In the genomic region with DNA sequence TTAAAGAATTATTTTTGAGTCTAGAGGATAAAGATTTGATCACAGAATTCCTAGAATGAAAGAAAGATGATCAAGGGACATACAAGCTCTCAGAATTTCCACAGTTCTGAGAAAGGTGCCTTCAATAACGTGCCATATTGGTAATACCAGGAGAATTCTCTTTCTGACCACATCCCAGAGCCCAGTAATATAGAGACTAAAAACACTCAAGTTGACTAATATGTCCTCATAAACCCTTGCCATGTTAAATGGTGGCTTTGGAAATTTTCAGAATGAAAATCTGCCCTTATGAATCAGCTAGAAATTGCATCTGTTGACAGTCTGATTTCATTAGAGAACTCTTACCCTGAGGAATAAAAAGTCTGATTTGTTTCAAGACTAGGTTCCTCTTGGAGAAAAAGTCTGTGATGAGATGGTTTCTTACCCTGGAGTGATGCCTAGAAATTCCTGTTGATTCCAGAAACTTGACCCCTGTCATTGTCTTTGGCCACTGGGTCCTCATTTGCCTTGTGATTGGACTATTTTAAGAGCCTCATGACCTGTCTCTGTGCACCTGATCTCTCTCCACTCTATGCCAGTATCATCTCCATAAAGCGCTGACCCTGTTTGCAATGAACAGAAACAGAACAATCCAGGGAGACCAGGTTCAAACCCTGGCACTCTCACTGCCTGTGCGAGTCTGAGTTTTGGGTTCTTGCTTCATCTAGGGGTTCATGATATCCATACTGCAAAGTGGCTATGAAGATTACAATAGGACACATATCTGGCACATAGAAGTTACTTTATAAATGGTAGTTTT, we compare ENCODE assay signal across 15 cellular contexts. TPM values are rescaled to one million over a fixed set of nuclear protein-coding genes. Genes with fewer than 3 reads are reported as not detected.
A peak's percentile ranks its signal among the peaks of the same experiment; 100 is the strongest.
DNase-seq lines count a peak whose midpoint lies in the region; ATAC-seq and TF ChIP-seq lines count a peak whose summit lies in the region.
"Had no signal": no experiment of that assay in that cellular context is flagged by ENCODE, and none has a peak within 500 bp of the region (broad histone marks: within the 10 kb centered on the region; RNA-seq: fewer than 3 reads in every experiment).

No MANE protein-coding gene starts in this region.

- H3K27ac Mint-ChIP-seq in natural killer cell treated with Interleukin-12 subunit alpha and Interleukin-12 subunit beta and Interleukin-15 and Interleukin-18, amount 100 ng/mL, for 72 hours: peak overlapping the region; percentile 97 to 98
- H3K27ac Mint-ChIP-seq in natural killer cell: no peak overlapping the region
- H3K27ac Mint-ChIP-seq in activated T-helper 17 cell treated with anti-CD3 and anti-CD28 coated beads, Interleukin-2, amount 50 U/mL, for 72 hours: peak overlapping the region; percentile 96
- peak overlapping the region; percentile 100 for H3K27ac Mint-ChIP-seq in stimulated activated naive CD8-positive, alpha-beta T cell treated with anti-CD3 and anti-CD28 coated beads, Interleukin-15, amount 100 ng/mL, for 72 hours

- H3K27me3 ChIP-seq in right atrium auricular region: no peaks in the 10 kb centered on the region
- H3K27me3 ChIP-seq: heart right ventricle had no signal

- H3K4me3 Mint-ChIP-seq in natural killer cell treated with Interleukin-12 subunit alpha and Interleukin-12 subunit beta and Interleukin-15 and Interleukin-18, amount 100 ng/mL, for 72 hours: peak overlapping the region; percentile 92
- H3K4me3 Mint-ChIP-seq in natural killer cell: no peak overlapping the region
- peak overlapping the region; percentile 85 for H3K4me3 Mint-ChIP-seq in activated T-helper 17 cell treated with anti-CD3 and anti-CD28 coated beads, Interleukin-2, amount 50 U/mL, for 72 hours
- peak overlapping the region; percentile 95 to 97 for H3K4me3 Mint-ChIP-seq in stimulated activated naive CD8-positive, alpha-beta T cell treated with anti-CD3 and anti-CD28 coated beads, Interleukin-15, amount 100 ng/mL, for 72 hours

- H3K27me3 Mint-ChIP-seq in natural killer cell treated with Interleukin-12 subunit alpha and Interleukin-12 subunit beta and Interleukin-15 and Interleukin-18, amount 100 ng/mL, for 72 hours: no peaks in the 10 kb centered on the region
- H3K27me3 Mint-ChIP-seq in natural killer cell (ENCODE audit: low read depth in 2 of 2): peaks cover 0 to 6% of the 10 kb centered on the region in 2 donors
- no peaks in the 10 kb centered on the region for H3K27me3 Mint-ChIP-seq in activated T-helper 17 cell treated with anti-CD3 and anti-CD28 coated beads, Interleukin-2, amount 50 U/mL, for 72 hours
- no peaks in the 10 kb centered on the region for H3K27me3 Mint-ChIP-seq in stimulated activated naive CD8-positive, alpha-beta T cell treated with anti-CD3 and anti-CD28 coated beads, Interleukin-15, amount 100 ng/mL, for 72 hours

- H3K9me3 ChIP-seq in right atrium auricular region: no peaks in the 10 kb centered on the region
- H3K9me3 ChIP-seq: heart right ventricle had no signal

- no peak overlapping the region for H3K27ac ChIP-seq in right atrium auricular region

- peaks cover 67% of the 10 kb centered on the region for H3K36me3 Mint-ChIP-seq in natural killer cell treated with Interleukin-12 subunit alpha and Interleukin-12 subunit beta and Interleukin-15 and Interleukin-18, amount 100 ng/mL, for 72 hours
- no peaks in the 10 kb centered on the region for H3K36me3 Mint-ChIP-seq in natural killer cell
- H3K36me3 Mint-ChIP-seq in activated T-helper 17 cell treated with anti-CD3 and anti-CD28 coated beads, Interleukin-2, amount 50 U/mL, for 72 hours (ENCODE audit: low read depth): peaks cover 91% of the 10 kb centered on the region

- H3K4me3 ChIP-seq in right atrium auricular region: no peak overlapping the region

- H3K4me1 Mint-ChIP-seq in natural killer cell treated with Interleukin-12 subunit alpha and Interleukin-12 subunit beta and Interleukin-15 and Interleukin-18, amount 100 ng/mL, for 72 hours (ENCODE audit: low read depth in 2 of 2): peaks cover 53 to 73% of the 10 kb centered on the region in 2 donors
- peaks cover 24 to 35% of the 10 kb centered on the region in 2 donors for H3K4me1 Mint-ChIP-seq in natural killer cell
- peaks cover 30% of the 10 kb centered on the region for H3K4me1 Mint-ChIP-seq in activated T-helper 17 cell treated with anti-CD3 and anti-CD28 coated beads, Interleukin-2, amount 50 U/mL, for 72 hours
- H3K4me1 Mint-ChIP-seq in stimulated activated naive CD8-positive, alpha-beta T cell treated with anti-CD3 and anti-CD28 coated beads, Interleukin-15, amount 100 ng/mL, for 72 hours: peaks cover 45% of the 10 kb centered on the region

- H3K4me1 ChIP-seq in right atrium auricular region: peaks cover 0 to 5% of the 10 kb centered on the region in 2 donors

- intact Hi-C loops in natural killer cell (cut with micrococcal nuclease): no loop called here

- no peaks in the 10 kb centered on the region for H3K36me3 ChIP-seq in right atrium auricular region
- H3K36me3 ChIP-seq: heart right ventricle had no signal

- ATAC-seq in natural killer cell treated with Interleukin-12 subunit alpha and Interleukin-12 subunit beta and Interleukin-15 and Interleukin-18, amount 100 ng/mL, for 72 hours: peak; percentile 59 to 70
- no peak for ATAC-seq in natural killer cell
- peak; percentile 43 for ATAC-seq in HG03432 (IDR thresholded peaks at IDR 0.05; ENCODE audit: unreplicated experiment)
- peak; percentile 41 for ATAC-seq in activated T-helper 17 cell treated with anti-CD3 and anti-CD28 coated beads, Interleukin-2, amount 50 U/mL, for 72 hours (replicated peaks)
- peak; percentile 62 for ATAC-seq in stimulated activated naive CD8-positive, alpha-beta T cell treated with anti-CD3 and anti-CD28 coated beads, Interleukin-15, amount 100 ng/mL, for 72 hours
- ATAC-seq: heart right ventricle had no signal

- DNase-seq in natural killer cell treated with Interleukin-12 subunit alpha and Interleukin-12 subunit beta and Interleukin-15 and Interleukin-18, amount 100 ng/mL, for 72 hours (ENCODE audit: low spot score): no peak
- no peak for DNase-seq in natural killer cell
- DNase-seq in stimulated activated naive CD8-positive, alpha-beta T cell treated with anti-CD3 and anti-CD28 coated beads, Interleukin-15, amount 100 ng/mL, for 72 hours: peak in 1 of 2 donors; percentile 52
- no peak for DNase-seq in CD1c-positive myeloid dendritic cell (ENCODE audit: extremely low spot score)
- no peak for DNase-seq in right atrium auricular region (ENCODE audit: low spot score)
- DNase-seq in 8988T: no peak
- DNase-seq: DMS153, GOT3, heart right ventricle, NCI-H2029 treated with DMSO at 0.1 percent for 48 hours had no signal

- TF ChIP-seq CTCF in natural killer cell (IDR thresholded peaks at IDR 0.05): no peak
- no peak for TF ChIP-seq CTCF in right atrium auricular region (IDR thresholded peaks at IDR 0.05)

- H3K9me3 Mint-ChIP-seq in natural killer cell treated with Interleukin-12 subunit alpha and Interleukin-12 subunit beta and Interleukin-15 and Interleukin-18, amount 100 ng/mL, for 72 hours: no peaks in the 10 kb centered on the region
- H3K9me3 Mint-ChIP-seq in natural killer cell: no peaks in the 10 kb centered on the region
- no peaks in the 10 kb centered on the region for H3K9me3 Mint-ChIP-seq in activated T-helper 17 cell treated with anti-CD3 and anti-CD28 coated beads, Interleukin-2, amount 50 U/mL, for 72 hours
- H3K9me3 Mint-ChIP-seq in stimulated activated naive CD8-positive, alpha-beta T cell treated with anti-CD3 and anti-CD28 coated beads, Interleukin-15, amount 100 ng/mL, for 72 hours: no peaks in the 10 kb centered on the region

RNA-seq across cellular contexts. Expression of a gene that starts 3.3 kb away (rescaled TPM):
- total RNA-seq in natural killer cell treated with Interleukin-12 subunit alpha and Interleukin-12 subunit beta and Interleukin-15 and Interleukin-18, amount 100 ng/mL, for 72 hours: 1,000 to 10,000 TPM; 1,064 to 1,187 TPM
- total RNA-seq in natural killer cell: 10 to 100 TPM in 1 of 3 donors, 1 to 10 TPM in 2; 3.4 to 11.2 (median 3.7) TPM
- 1,000 to 10,000 TPM; 1,342 to 1,348 TPM for total RNA-seq in activated T-helper 17 cell treated with anti-CD3 and anti-CD28 coated beads, Interleukin-2, amount 50 U/mL, for 72 hours
- total RNA-seq in right atrium auricular region: under 1 TPM; 0.16 to 0.30 TPM
- total RNA-seq: cerebellum, epithelial cell of proximal tubule, myocyte had no signal

RNA-seq across cellular contexts. Expression of a gene that starts 30.0 kb away (rescaled TPM):
- 100 to 1,000 TPM; 195 to 294 TPM for total RNA-seq in natural killer cell treated with Interleukin-12 subunit alpha and Interleukin-12 subunit beta and Interleukin-15 and Interleukin-18, amount 100 ng/mL, for 72 hours
- total RNA-seq in natural killer cell: 100 to 1,000 TPM; 120 to 147 (median 147) TPM
- total RNA-seq in activated T-helper 17 cell treated with anti-CD3 and anti-CD28 coated beads, Interleukin-2, amount 50 U/mL, for 72 hours: 100 to 1,000 TPM; 157 to 253 TPM
- total RNA-seq in right atrium auricular region: 10 to 100 TPM; 27.4 to 30.1 TPM

Comparison
In these comparisons a context has a peak if more than half of its experiments do, and no peak if none do; other contexts are left out.
1. ATAC-seq: peak in natural killer cell treated with Interleukin-12 subunit alpha and Interleukin-12 subunit beta and Interleukin-15 and Interleukin-18, amount 100 ng/mL, for 72 hours (2 of 2), HG03432 (single experiment), activated T-helper 17 cell treated with anti-CD3 and anti-CD28 coated beads, Interleukin-2, amount 50 U/mL, for 72 hours (single experiment) and stimulated activated naive CD8-positive, alpha-beta T cell treated with anti-CD3 and anti-CD28 coated beads, Interleukin-15, amount 100 ng/mL, for 72 hours (single experiment); none in natural killer cell (0 of 3).
2. H3K27ac Mint-ChIP-seq: peak in natural killer cell treated with Interleukin-12 subunit alpha and Interleukin-12 subunit beta and Interleukin-15 and Interleukin-18, amount 100 ng/mL, for 72 hours (2 of 2), activated T-helper 17 cell treated with anti-CD3 and anti-CD28 coated beads, Interleukin-2, amount 50 U/mL, for 72 hours (single experiment) and stimulated activated naive CD8-positive, alpha-beta T cell treated with anti-CD3 and anti-CD28 coated beads, Interleukin-15, amount 100 ng/mL, for 72 hours (2 of 2); none in natural killer cell (0 of 2).
3. RNA of a gene that starts 3.3 kb away (total RNA-seq): 1,342 to 1,348 TPM in activated T-helper 17 cell treated with anti-CD3 and anti-CD28 coated beads, Interleukin-2, amount 50 U/mL, for 72 hours and 1,064 to 1,187 TPM in natural killer cell treated with Interleukin-12 subunit alpha and Interleukin-12 subunit beta and Interleukin-15 and Interleukin-18, amount 100 ng/mL, for 72 hours; 3.4 to 11.2 TPM in natural killer cell and 0.16 to 0.30 TPM in right atrium auricular region; every median in the first group is over 10 times any median in the second.